Comparison of ENCODE assay signal across 18 cellular contexts in genomic region chr1:219587401-219587800, GRCh38. TPM values are rescaled to one million over a fixed set of nuclear protein-coding genes. Genes with fewer than 3 reads are reported as not detected.
"Had no signal": no experiment of that assay in that cellular context is flagged by ENCODE, and none has a peak within 500 bp of the region (broad histone marks: within the 10 kb centered on the region; RNA-seq: fewer than 3 reads in every experiment).

No MANE protein-coding gene starts in this region.

- H3K27ac Mint-ChIP-seq: activated CD8-positive, alpha-beta memory T cell treated with anti-CD3 and anti-CD28 coated beads, Interleukin-2, amount 10 ng/mL, durations not matched to agents 7 days and 5 days; activated naive CD4-positive, alpha-beta T cell treated with anti-CD3 and anti-CD28 coated beads, Interleukin-2, amount 50 U/mL, for 72 hours; activated T-cell treated with anti-CD3 and anti-CD28 coated beads, Interleukin-2, amount 50 U/mL, for 24 hours; nephron progenitor cell had no signal

- H3K36me3 Mint-ChIP-seq: activated CD8-positive, alpha-beta memory T cell treated with anti-CD3 and anti-CD28 coated beads, Interleukin-2, amount 10 ng/mL, durations not matched to agents 7 days and 5 days; activated naive CD4-positive, alpha-beta T cell treated with anti-CD3 and anti-CD28 coated beads, Interleukin-2, amount 50 U/mL, for 72 hours had no signal

- H3K4me1 Mint-ChIP-seq: activated CD8-positive, alpha-beta memory T cell treated with anti-CD3 and anti-CD28 coated beads, Interleukin-2, amount 10 ng/mL, durations not matched to agents 7 days and 5 days; nephron progenitor cell had no signal

- H3K4me3 Mint-ChIP-seq: activated CD8-positive, alpha-beta memory T cell treated with anti-CD3 and anti-CD28 coated beads, Interleukin-2, amount 10 ng/mL, durations not matched to agents 7 days and 5 days; activated T-cell treated with anti-CD3 and anti-CD28 coated beads, Interleukin-2, amount 50 U/mL, for 24 hours; nephron progenitor cell had no signal

- ATAC-seq: activated CD4-positive, CD25-positive, alpha-beta regulatory T cell treated with anti-CD3 and anti-CD28 coated beads, Interleukin-2, amount 50 U/mL, for 24 hours; activated CD8-positive, alpha-beta memory T cell treated with anti-CD3 and anti-CD28 coated beads, Interleukin-2, amount 10 ng/mL, durations not matched to agents 7 days and 5 days; activated naive CD4-positive, alpha-beta T cell treated with anti-CD3 and anti-CD28 coated beads, Interleukin-2, amount 50 U/mL, for 72 hours; left lobe of liver had no signal

- H3K27me3 Mint-ChIP-seq: activated CD8-positive, alpha-beta memory T cell treated with anti-CD3 and anti-CD28 coated beads, Interleukin-2, amount 10 ng/mL, durations not matched to agents 7 days and 5 days; activated T-cell treated with anti-CD3 and anti-CD28 coated beads, Interleukin-2, amount 50 U/mL, for 24 hours had no signal

- H3K27ac ChIP-seq: gastroesophageal sphincter, suprapubic skin, upper lobe of right lung had no signal

- DNase-seq: activated CD4-positive, alpha-beta T cell treated with anti-CD3 and anti-CD28 coated beads, Interleukin-2, amount 50 U/mL, for 48 hours; activated CD8-positive, alpha-beta memory T cell treated with anti-CD3 and anti-CD28 coated beads, Interleukin-2, amount 10 ng/mL, durations not matched to agents 7 days and 5 days; activated effector memory CD4-positive, alpha-beta T cell treated with Interleukin-2 at 50 U/mL for 16 hours; activated T-cell treated with anti-CD3 and anti-CD28 coated beads, Interleukin-2, amount 50 U/mL, for 24 hours; effector CD4-positive, alpha-beta T cell; nephron progenitor cell; stimulated activated CD4-positive, alpha-beta T cell treated with anti-CD3 and anti-CD28 coated beads, Interleukin-12 subunit alpha, Interleukin-12 subunit beta, amount 100 ng/mL, for 4 hours; stimulated activated naive CD4-positive, alpha-beta T cell; upper lobe of right lung had no signal

RNA-seq across cellular contexts. Expression of gene ZC3H11B, which starts 25.5 kb away (rescaled TPM):
- total RNA-seq: activated CD8-positive, alpha-beta memory T cell treated with anti-CD3 and anti-CD28 coated beads, Interleukin-2, amount 10 ng/mL, durations not matched to agents 7 days and 5 days; endothelial cell of umbilical vein; fibroblast of lung; gastroesophageal sphincter; left lobe of liver; pulmonary artery endothelial cell; T-helper 2 cell treated with Interferon-gamma antibody and Interleukin-4, amounts not matched to agents 100 ng/mL and 5 ng/mL, for 36 hours; upper lobe of right lung had no signal
